ENCODE assay signal across 14 cellular contexts in genomic region chr13:74868044-74868443, GRCh38.
"Had no signal": no experiment of that assay in that cellular context is flagged by ENCODE, and none has a peak within 500 bp of the region (broad histone marks: within the 10 kb centered on the region; RNA-seq: fewer than 3 reads in every experiment).

No MANE protein-coding gene starts in this region.

- H3K4me1 ChIP-seq: left lung, testis, upper lobe of right lung had no signal

- H3K36me3 ChIP-seq: left lung, upper lobe of right lung, WERI-Rb-1 had no signal

- H3K4me3 ChIP-seq: left lung, testis, upper lobe of right lung had no signal

- ATAC-seq: activated CD4-positive, alpha-beta T cell treated with anti-CD3 and anti-CD28 coated beads for 36 hours; activated CD8-positive, alpha-beta T cell treated with anti-CD3 and anti-CD28 coated beads for 36 hours; activated naive CD8-positive, alpha-beta T cell treated with anti-CD3 and anti-CD28 coated beads, Interleukin-2, amount 50 U/mL, for 24 hours; effector memory CD8-positive, alpha-beta T cell; left lung; upper lobe of right lung had no signal

- H3K27me3 ChIP-seq: left lung, testis, upper lobe of right lung had no signal

- DNase-seq: activated CD4-positive, alpha-beta T cell treated with anti-CD3 and anti-CD28 coated beads for 36 hours; activated CD8-positive, alpha-beta memory T cell treated with anti-CD3 and anti-CD28 coated beads, Interleukin-2, amount 50 U/mL, for 48 hours; activated CD8-positive, alpha-beta T cell treated with anti-CD3 and anti-CD28 coated beads for 36 hours; activated naive CD4-positive, alpha-beta T cell treated with Interleukin-2 at 50 U/mL for 16 hours; activated naive CD8-positive, alpha-beta T cell treated with anti-CD3 and anti-CD28 coated beads, Interleukin-2, amount 50 U/mL, for 24 hours; effector memory CD8-positive, alpha-beta T cell; foreskin melanocyte; head of caudate nucleus; left lung; stimulated activated CD4-positive, alpha-beta T cell treated with anti-CD3 and anti-CD28 coated beads, Interleukin-15, amount 100 ng/mL, for 24 hours; stimulated activated CD4-positive, alpha-beta T cell treated with anti-CD3 and anti-CD28 coated beads, Interleukin-4, amount 100 ng/mL, for 24 hours; testis; upper lobe of right lung; WERI-Rb-1 had no signal

- H3K9me3 ChIP-seq: testis, upper lobe of right lung had no signal
